Comparison of ENCODE assay signal across 9 cellular contexts in genomic region chr19:11480927-11481776, GRCh38. TPM values are rescaled to one million over a fixed set of nuclear protein-coding genes. Genes with fewer than 3 reads are reported as not detected.
DNase-seq lines count a peak whose midpoint lies in the region; ATAC-seq and TF ChIP-seq lines count a peak whose summit lies in the region.
"Had no signal": no experiment of that assay in that cellular context is flagged by ENCODE, and none has a peak within 500 bp of the region (broad histone marks: within the 10 kb centered on the region; RNA-seq: fewer than 3 reads in every experiment).

Gene ELAVL3, minus strand, starts transcription at chr19:11481046. Its CDS starts 438 bp downstream, at chr19:11480608.

- intact Hi-C loops in heart left ventricle (cut with DNase I): loop anchor here in 8 of 10 donors (5.0 to 10.0 kb wide), 5 partner anchors 46 to 189 kb away; partner anchors contain the start of genes TSPAN16 (in 3 of the 8), EPOR (in 2 of the 8), ODAD3 (in 1 of the 8) and PRKCSH (in 1 of the 8)
- intact Hi-C loops in left ventricle myocardium superior (cut with micrococcal nuclease): no loop called here
- intact Hi-C loops in OCI-LY7 (cut with micrococcal nuclease; ENCODE audit: unreplicated experiment): no loop called here

- BruUV-seq in OCI-LY7 (replicated peaks; lab: Mats Ljungman, UMichigan): no TSS peak

- 10 to 21% (median 11%) methylated on average over 8 to 52 of the region's 52 CpGs for WGBS in heart left ventricle, 4 donors
- WGBS in hepatocyte (ENCODE audit: low lambda C conversion rate, missing lambda C conversion rate): 30% methylated on average over 30 of the region's 52 CpGs

- DNase-seq in heart left ventricle (no peak), left ventricle myocardium superior (no peak), OCI-LY7 (ENCODE audit: low spot score) (no peak), hepatocyte (ENCODE audit: low spot score) (no peak), thoracic aorta (ENCODE audit: low spot score) (no peak)
- no peak for DNase-seq in stimulated activated CD4-positive, alpha-beta T cell treated with anti-CD3 and anti-CD28 coated beads, Interleukin-2, amount 100 ng/mL, for 48 hours

- no peaks in the 10 kb centered on the region for H3K79me2 ChIP-seq in OCI-LY7 (ENCODE audit: insufficient read depth, low read depth, low read length)
- H3K79me2 ChIP-seq in hepatocyte: no peaks in the 10 kb centered on the region

- no peaks in the 10 kb centered on the region for H4K20me1 ChIP-seq in OCI-LY7 (ENCODE audit: insufficient read depth, low read length)
- H4K20me1 ChIP-seq in hepatocyte (ENCODE audit: insufficient read depth, poor library complexity, severe bottlenecking): no peaks in the 10 kb centered on the region

- H3K27me3 ChIP-seq in heart left ventricle (peaks cover 19 to 59% (median 39%) of the 10 kb centered on the region in 9 donors), hepatocyte (peaks cover 55% of the 10 kb centered on the region), thoracic aorta (replicated peaks; ENCODE audit: insufficient read depth) (peaks cover 8% of the 10 kb centered on the region)

- H3K4me2 ChIP-seq in OCI-LY7 (ENCODE audit: low read length) (peak within 1 kb of the TSS; percentile 74), hepatocyte (peak within 1 kb of the TSS; percentile 79)

- H2AFZ ChIP-seq in OCI-LY7 (ENCODE audit: low read length) (peak within 1 kb of the TSS; percentile 9; the same call in 1 of the 2 replicates), hepatocyte (no peak within 1 kb of the TSS)

- POLR2A ChIA-PET in OCI-LY7 (lab: Charles Lee): no interaction called here

- H3K9me3 ChIP-seq in heart left ventricle (no peaks in the 10 kb centered on the region), OCI-LY7 (ENCODE audit: low read length) (no peaks in the 10 kb centered on the region), hepatocyte (ENCODE audit: low read depth) (no peaks in the 10 kb centered on the region), thoracic aorta (no peaks in the 10 kb centered on the region)

- TF ChIP-seq CTCF in heart left ventricle (IDR thresholded peaks at IDR 0.05): no peak
- no peak for TF ChIP-seq CTCF in OCI-LY7 (conservative IDR thresholded peaks at IDR 0.05; ENCODE audit: low read length)
- TF ChIP-seq CTCF in hepatocyte (IDR thresholded peaks at IDR 0.05; ENCODE audit: poor library complexity): no peak
- TF ChIP-seq CTCF in thoracic aorta (IDR thresholded peaks at IDR 0.05): no peak

- H3K4me1 ChIP-seq in heart left ventricle (peaks cover 0 to 43% (median 22%) of the 10 kb centered on the region in 12 donors), OCI-LY7 (ENCODE audit: insufficient read depth, low read length, poor library complexity, severe bottlenecking) (peaks cover 23% of the 10 kb centered on the region), hepatocyte (ENCODE audit: insufficient read depth) (peaks cover 5% of the 10 kb centered on the region), thoracic aorta (ENCODE audit: control insufficient read depth in 1 of 2, low read depth in 2 of 2) (peaks cover 10 to 22% of the 10 kb centered on the region in 2 donors)

- H3K27ac ChIP-seq in heart left ventricle (no peak within 1 kb of the TSS), OCI-LY7 (ENCODE audit: low read depth, low read length, poor library complexity, severe bottlenecking) (peak within 1 kb of the TSS; percentile 35), hepatocyte (no peak within 1 kb of the TSS), thoracic aorta (no peak within 1 kb of the TSS)

- H3K4me3 ChIP-seq in heart left ventricle (peak within 1 kb of the TSS in 11 of 12 donors; percentile 2 to 44 (median 34)), OCI-LY7 (ENCODE audit: low read depth, low read length, poor library complexity, severe bottlenecking) (peak within 1 kb of the TSS; percentile 65), hepatocyte (no peak within 1 kb of the TSS), thoracic aorta (peak within 1 kb of the TSS; percentile 60)

- no peak for TF ChIP-seq POLR2A in heart left ventricle (IDR thresholded peaks at IDR 0.05)

- H3K9me2 ChIP-seq in OCI-LY7 (ENCODE audit: insufficient read depth, low read length) (no peaks in the 10 kb centered on the region), hepatocyte (replicated peaks; ENCODE audit: insufficient read depth) (no peaks in the 10 kb centered on the region)

- no peak for ATAC-seq in heart left ventricle
- no peak for ATAC-seq in left ventricle myocardium superior
- no peak for ATAC-seq in thoracic aorta (ENCODE audit: insufficient number of reproducible peaks, low FRiP score, low read depth)
- ATAC-seq in HG03159 (IDR thresholded peaks at IDR 0.05; ENCODE audit: unreplicated experiment): no peak
- no peak for ATAC-seq in HG02885 (IDR thresholded peaks at IDR 0.05; ENCODE audit: poor library complexity, unreplicated experiment)

- H3K36me3 ChIP-seq in heart left ventricle: peaks cover 0 to 12% (median 0%) of the 10 kb centered on the region in 9 donors
- H3K36me3 ChIP-seq in OCI-LY7 (ENCODE audit: insufficient read depth, low read length): 0 out of 2 replicates have a peak, but pooled peaks cover under 1% of the 10 kb centered on the region
- H3K36me3 ChIP-seq in hepatocyte (replicated peaks; ENCODE audit: insufficient read depth, low read depth): no peaks in the 10 kb centered on the region
- H3K36me3 ChIP-seq in thoracic aorta: no peaks in the 10 kb centered on the region

- CTCF ChIA-PET in OCI-LY7 (lab: Charles Lee; ENCODE audit: unreplicated experiment): no interaction called here

RNA-seq across cellular contexts. Expression of gene ELAVL3, which starts in this region (rescaled TPM):
- total RNA-seq in heart left ventricle: under 1 TPM in 8 of 9 donors, not detected in 1; 0.08 to 0.75 (median 0.27) TPM
- under 1 TPM; 0.03 to 0.11 TPM for polyA plus RNA-seq in heart left ventricle
- total RNA-seq in left ventricle myocardium superior: 0.84 TPM
- total RNA-seq in OCI-LY7 (2014; rRNA removed; shearing (Covaris generic)): 0.95 TPM in 1 of 2 replicates, not detected in the other
- 0.30 TPM in 1 of 2 replicates, not detected in the other for total RNA-seq in OCI-LY7 (2022)
- total RNA-seq in hepatocyte: 0.30 TPM in 1 of 2 replicates, not detected in the other
- 0.11 and 0.18 TPM in 2 replicates for polyA plus RNA-seq in hepatocyte
- not detected for total RNA-seq in thoracic aorta
- total RNA-seq: activated CD8-positive, alpha-beta memory T cell treated with anti-CD3 and anti-CD28 coated beads for 36 hours had no signal

Comparison
In these comparisons a context has a peak if more than half of its experiments do, and no peak if none do; other contexts are left out.
1. intact Hi-C loops: an anchor here in heart left ventricle (5.0 to 10.0 kb wide); none called in left ventricle myocardium superior and OCI-LY7.